8 cellular contexts compared by ENCODE assay signal in genomic region chr12:22625671-22626251, GRCh38. TPM values are rescaled to one million over a fixed set of nuclear protein-coding genes. Genes with fewer than 3 reads are reported as not detected.
DNase-seq lines count a peak whose midpoint lies in the region; ATAC-seq and TF ChIP-seq lines count a peak whose summit lies in the region.

No MANE protein-coding gene starts in this region.

- H3K27me3 ChIP-seq in H7 (ENCODE audit: control insufficient read depth, insufficient read depth, low read length), result no peaks in the 10 kb centered on the region
- H3K27me3 ChIP-seq in Karpas-422 (ENCODE audit: low read length), result no peaks in the 10 kb centered on the region

- H3K4me3 ChIP-seq in H7 (ENCODE audit: insufficient read depth, low read depth, low read length), result peak overlapping the region; percentile 85
- H3K4me3 ChIP-seq in Karpas-422 (ENCODE audit: low read length), result peak overlapping the region; percentile 83
- peak overlapping the region; percentile 96 for H3K4me3 ChIP-seq in coronary artery

- H3K36me3 ChIP-seq in H7 (replicated peaks; ENCODE audit: control insufficient read depth, insufficient read depth, low read length), result no peaks in the 10 kb centered on the region
- H3K36me3 ChIP-seq in Karpas-422 (ENCODE audit: insufficient read depth, low read length), result peaks cover 10% of the 10 kb centered on the region; the same call in 1 of the 2 replicates

- no peak for TF ChIP-seq CTCF in GM13976 (IDR thresholded peaks at IDR 0.05; ENCODE audit: borderline replicate concordance, control extremely low read depth, extremely low read depth, insufficient read depth, missing control alignments)
- no peak for TF ChIP-seq CTCF in coronary artery (IDR thresholded peaks at IDR 0.05)

- peak overlapping the region; percentile 44 for H3K27ac ChIP-seq in Karpas-422 (ENCODE audit: low read length)
- H3K27ac ChIP-seq in coronary artery, result peak overlapping the region; percentile 98 to 100

- DNase-seq in GM13976 (ENCODE audit: low spot score) (peak; percentile 40), H7 (peak; percentile 44), Karpas-422 (peak; percentile 60), T-helper 9 cell (peak; percentile 8), coronary artery (ENCODE audit: low spot score) (peak; percentile 76), left lobe of liver (ENCODE audit: low spot score) (peak; percentile 54), dedifferentiated amniotic fluid mesenchymal stem cell (ENCODE audit: extremely low spot score) (no peak)
- DNase-seq in stimulated activated CD4-positive, alpha-beta T cell treated with anti-CD3 and anti-CD28 coated beads, Interleukin-4, amount 100 ng/mL, for 4 hours, result peak; percentile 8 to 9

- peak; percentile 47 for ATAC-seq in left lobe of liver

- in situ Hi-C loops in GM13976 (cut with MboI; ENCODE audit: low sequenced_read_pairs, unreplicated experiment), result no loop called here

- no peak overlapping the region for H2AFZ ChIP-seq in Karpas-422 (ENCODE audit: low read length)

- peak overlapping the region; percentile 92 for H3K9ac ChIP-seq in Karpas-422 (ENCODE audit: low read length)

- no peaks in the 10 kb centered on the region for H3K9me3 ChIP-seq in Karpas-422 (ENCODE audit: low read length)

- H3K79me2 ChIP-seq in Karpas-422 (ENCODE audit: low read length), result peaks cover 57% of the 10 kb centered on the region

- peaks cover 37% of the 10 kb centered on the region for H3K4me1 ChIP-seq in Karpas-422 (ENCODE audit: low read length)

- peak overlapping the region; percentile 83 for H3K4me2 ChIP-seq in Karpas-422 (ENCODE audit: low read depth, low read length, poor library complexity, severe bottlenecking)

- no peaks in the 10 kb centered on the region for H3K9me2 ChIP-seq in Karpas-422 (replicated peaks; ENCODE audit: insufficient read depth, low read length)

- peaks cover 39% of the 10 kb centered on the region for H4K20me1 ChIP-seq in Karpas-422 (ENCODE audit: insufficient read depth, low read depth, low read length)

RNA-seq across cellular contexts. Expression of gene ETNK1, which starts 0.8 kb away (rescaled TPM):
- total RNA-seq in H7 (2014; rRNA removed; shearing (Covaris generic)), result 54.2 and 78.6 TPM in 2 replicates
- 43.9 and 93.7 TPM in 2 replicates for total RNA-seq in Karpas-422 (2014; rRNA removed; shearing (Covaris generic); ENCODE audit: low replicate concordance)
- total RNA-seq in left lobe of liver, result 28.3 TPM
